8 cellular contexts compared by ENCODE assay signal in genomic region chr4:15649914-15650545, GRCh38. TPM values are rescaled to one million over a fixed set of nuclear protein-coding genes. Genes with fewer than 3 reads are reported as not detected.
DNase-seq lines count a peak whose midpoint lies in the region; ATAC-seq and TF ChIP-seq lines count a peak whose summit lies in the region.

No MANE protein-coding gene starts in this region.

- intact Hi-C loops in Panc1 (cut with micrococcal nuclease; ENCODE audit: unreplicated experiment) (loop anchor here (1.0 kb wide), 1 partner anchor 171 kb away; no protein-coding TSS in a partner anchor), prostate gland (cut with DNase I) (loop anchor here (1.0 to 10.0 kb wide), 3 partner anchors 171 to 645 kb away; partner anchors contain the start of gene CPEB2)

- peak; percentile 66 for DNase-seq in D341Med (ENCODE audit: low spot score)
- peak; percentile 83 for DNase-seq in KBM-7
- peak; percentile 42 for DNase-seq in Panc1 (ENCODE audit: low read depth, low spot score)
- peak; percentile 20 for DNase-seq in activated T-helper 9 cell treated with anti-CD3 and anti-CD28 coated beads, Interleukin-2, amount 50 U/mL, for 16 hours (ENCODE audit: low read depth)
- DNase-seq in germinal center (ENCODE audit: low spot score), result peak; percentile 42
- DNase-seq in prostate gland (ENCODE audit: low spot score), result peak; percentile 20

- CTCF ChIA-PET in Panc1 (lab: Charles Lee), result interaction anchor here (0.6 kb wide), 1 partner anchor 134 kb away, joined by 4 read pairs; no protein-coding TSS in a partner anchor

- TF ChIP-seq CTCF in Panc1 (IDR thresholded peaks at IDR 0.05) (peak; percentile 77), prostate gland (IDR thresholded peaks at IDR 0.05) (peak in 3 of 4 experiments; percentile 50 to 62 (median 53))

- TF ChIP-seq POLR2A in prostate gland (IDR thresholded peaks at IDR 0.05), result no peak

- no peak overlapping the region for H3K27ac ChIP-seq in Panc1 (ENCODE audit: low read length)
- peak overlapping the region; percentile 18 to 47 for H3K27ac ChIP-seq in prostate gland

- H3K9me3 ChIP-seq in Panc1 (ENCODE audit: control insufficient read depth, insufficient read depth, low read depth, low read length) (no peaks in the 10 kb centered on the region), prostate gland (no peaks in the 10 kb centered on the region)

- H3K36me3 ChIP-seq in Panc1 (ENCODE audit: control insufficient read depth, insufficient read depth, low read length), result no peaks in the 10 kb centered on the region; the same call in 1 of the 2 replicates
- H3K36me3 ChIP-seq in prostate gland, result no peaks in the 10 kb centered on the region

- WGBS in prostate gland, result 15% methylated on average over 5 of the region's 5 CpGs

- no TSS peak for BruUV-seq in Panc1 (replicated peaks; lab: Mats Ljungman, UMichigan)

- ATAC-seq in GM21423 (IDR thresholded peaks at IDR 0.05; ENCODE audit: unreplicated experiment) (peak; percentile 38), Panc1 (0 out of 2 replicates have a peak, but pooled peaks have one; percentile 59), GM19324 (IDR thresholded peaks at IDR 0.05; ENCODE audit: low FRiP score, unreplicated experiment) (no peak)

- H3K27me3 ChIP-seq in Panc1 (ENCODE audit: control insufficient read depth, insufficient read depth, low read length) (no peaks in the 10 kb centered on the region), prostate gland (replicated peaks; ENCODE audit: insufficient read depth) (no peaks in the 10 kb centered on the region)

- POLR2A ChIA-PET in Panc1 (lab: Charles Lee), result no interaction called here

- in situ Hi-C loops in KBM-7 (cut with MboI; ENCODE audit: low pct_unique_long_range_greater_than_20kb, low sequenced_read_pairs) (no loop called here), Panc1 (cut with HindIII; ENCODE audit: low pct_unique_long_range_greater_than_20kb, low sequenced_read_pairs) (no loop called here)

- peaks cover 17% of the 10 kb centered on the region for H3K4me1 ChIP-seq in Panc1 (ENCODE audit: control insufficient read depth, insufficient read depth, low read length)
- H3K4me1 ChIP-seq in prostate gland (replicated peaks), result peaks cover 4% of the 10 kb centered on the region

- no peak overlapping the region for H3K4me3 ChIP-seq in Panc1 (ENCODE audit: low read depth in 2 of 2, low read length in 2 of 2)
- no peak overlapping the region for H3K4me3 ChIP-seq in prostate gland

RNA-seq across cellular contexts. Expression of gene FBXL5, which starts 5.1 kb away (rescaled TPM):
- 20.2 TPM for total RNA-seq in Panc1 (2021; ENCODE audit: unreplicated experiment)
- 11.8 TPM for polyA plus RNA-seq in Panc1 (2012; ENCODE audit: insufficient read length)
- total RNA-seq in prostate gland, result 100 to 1,000 TPM in 1 of 2 donors, 10 to 100 TPM in 1; 86.0 to 123 TPM

RNA-seq across cellular contexts. Expression of gene FAM200B, which starts 31.6 kb away (rescaled TPM):
- 15.2 TPM for total RNA-seq in Panc1 (2021; ENCODE audit: unreplicated experiment)
- polyA plus RNA-seq in Panc1 (2012; ENCODE audit: insufficient read length), result 8.7 TPM
- total RNA-seq in prostate gland, result 10 to 100 TPM; 38.9 to 52.5 TPM

RNA-seq across cellular contexts. Expression of gene BST1, which starts 52.8 kb away (rescaled TPM):
- total RNA-seq in Panc1 (2021; ENCODE audit: unreplicated experiment), result 3.0 TPM
- polyA plus RNA-seq in Panc1 (2012; ENCODE audit: insufficient read length), result 3.1 TPM
- total RNA-seq in prostate gland, result 1 to 10 TPM; 1.1 to 2.3 TPM

Comparison
In these comparisons a context has a peak if more than half of its experiments do, and no peak if none do; other contexts are left out.
1. DNase-seq: peak in every context shown above with its lines; median percentile 83 in KBM-7; 66 in D341Med; 42 in Panc1; 42 in germinal center; 20 in activated T-helper 9 cell treated with anti-CD3 and anti-CD28 coated beads, Interleukin-2, amount 50 U/mL, for 16 hours; 20 in prostate gland.